Comparison of ENCODE assay signal across 2 cellular contexts in the genomic region with DNA sequence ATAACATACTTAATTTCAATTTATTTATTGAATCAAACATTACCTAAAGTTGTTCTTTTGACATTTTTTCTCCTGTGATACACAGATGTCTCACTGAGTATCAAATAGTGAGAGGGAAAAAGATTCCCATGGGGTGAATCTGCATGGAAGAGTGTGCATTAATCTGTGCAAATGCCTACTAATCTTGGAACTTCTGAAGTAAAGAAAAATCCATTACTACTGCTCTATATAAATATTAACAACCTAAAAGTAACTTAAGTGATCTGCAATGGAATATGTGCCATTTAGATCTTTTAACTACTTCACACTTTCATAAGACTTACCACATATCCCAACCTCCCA.
TF ChIP-seq lines count a peak whose summit lies in the region.

No MANE protein-coding gene starts in this region.

TF ChIP-seq in K562, 482 proteins besides CTCF, POLR2A, EP300 and RAD21 (continued from another document):
- TF ChIP-seq, protein P1, sequence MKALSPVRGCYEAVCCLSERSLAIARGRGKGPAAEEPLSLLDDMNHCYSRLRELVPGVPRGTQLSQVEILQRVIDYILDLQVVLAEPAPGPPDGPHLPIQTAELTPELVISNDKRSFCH (CRISPR knock-in tag; IDR thresholded peaks at IDR 0.05): no peak
- TF ChIP-seq, protein P1 (tag; IDR thresholded peaks at IDR 0.05): peak; percentile 72; the same call in 1 of the 2 replicates
- no peak for TF ChIP-seq MCM7 (IDR thresholded peaks at IDR 0.05)
- 0 out of 2 replicates have a peak, but pooled peaks have one; percentile 3 for TF ChIP-seq NFE2L1 (tag; IDR thresholded peaks at IDR 0.05; ENCODE audit: borderline replicate concordance, low read depth)
- no peak for TF ChIP-seq ZNF134 (CRISPR knock-in tag; conservative IDR thresholded peaks at IDR 0.05)
- TF ChIP-seq ETV1 (tag; conservative IDR thresholded peaks at IDR 0.05; ENCODE audit: low read depth): 0 out of 2 replicates have a peak, but pooled peaks have one; percentile 26
- TF ChIP-seq NR4A1 (CRISPR knock-in tag; IDR thresholded peaks at IDR 0.05): no peak
- 0 out of 2 replicates have a peak, but pooled peaks have one; percentile 4 for TF ChIP-seq NR4A1 (tag; IDR thresholded peaks at IDR 0.05)
- peak; percentile 64; the same call in 1 of the 2 replicates for TF ChIP-seq NFRKB (IDR thresholded peaks at IDR 0.05; ENCODE audit: low read depth)
- TF ChIP-seq, protein P2, sequence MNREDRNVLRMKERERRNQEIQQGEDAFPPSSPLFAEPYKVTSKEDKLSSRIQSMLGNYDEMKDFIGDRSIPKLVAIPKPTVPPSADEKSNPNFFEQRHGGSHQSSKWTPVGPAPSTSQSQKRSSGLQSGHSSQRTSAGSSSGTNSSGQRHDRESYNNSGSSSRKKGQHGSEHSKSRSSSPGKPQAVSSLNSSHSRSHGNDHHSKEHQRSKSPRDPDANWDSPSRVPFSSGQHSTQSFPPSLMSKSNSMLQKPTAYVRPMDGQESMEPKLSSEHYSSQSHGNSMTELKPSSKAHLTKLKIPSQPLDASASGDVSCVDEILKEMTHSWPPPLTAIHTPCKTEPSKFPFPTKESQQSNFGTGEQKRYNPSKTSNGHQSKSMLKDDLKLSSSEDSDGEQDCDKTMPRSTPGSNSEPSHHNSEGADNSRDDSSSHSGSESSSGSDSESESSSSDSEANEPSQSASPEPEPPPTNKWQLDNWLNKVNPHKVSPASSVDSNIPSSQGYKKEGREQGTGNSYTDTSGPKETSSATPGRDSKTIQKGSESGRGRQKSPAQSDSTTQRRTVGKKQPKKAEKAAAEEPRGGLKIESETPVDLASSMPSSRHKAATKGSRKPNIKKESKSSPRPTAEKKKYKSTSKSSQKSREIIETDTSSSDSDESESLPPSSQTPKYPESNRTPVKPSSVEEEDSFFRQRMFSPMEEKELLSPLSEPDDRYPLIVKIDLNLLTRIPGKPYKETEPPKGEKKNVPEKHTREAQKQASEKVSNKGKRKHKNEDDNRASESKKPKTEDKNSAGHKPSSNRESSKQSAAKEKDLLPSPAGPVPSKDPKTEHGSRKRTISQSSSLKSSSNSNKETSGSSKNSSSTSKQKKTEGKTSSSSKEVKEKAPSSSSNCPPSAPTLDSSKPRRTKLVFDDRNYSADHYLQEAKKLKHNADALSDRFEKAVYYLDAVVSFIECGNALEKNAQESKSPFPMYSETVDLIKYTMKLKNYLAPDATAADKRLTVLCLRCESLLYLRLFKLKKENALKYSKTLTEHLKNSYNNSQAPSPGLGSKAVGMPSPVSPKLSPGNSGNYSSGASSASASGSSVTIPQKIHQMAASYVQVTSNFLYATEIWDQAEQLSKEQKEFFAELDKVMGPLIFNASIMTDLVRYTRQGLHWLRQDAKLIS (CRISPR knock-in tag; IDR thresholded peaks at IDR 0.05): no peak
- TF ChIP-seq, protein P3, sequence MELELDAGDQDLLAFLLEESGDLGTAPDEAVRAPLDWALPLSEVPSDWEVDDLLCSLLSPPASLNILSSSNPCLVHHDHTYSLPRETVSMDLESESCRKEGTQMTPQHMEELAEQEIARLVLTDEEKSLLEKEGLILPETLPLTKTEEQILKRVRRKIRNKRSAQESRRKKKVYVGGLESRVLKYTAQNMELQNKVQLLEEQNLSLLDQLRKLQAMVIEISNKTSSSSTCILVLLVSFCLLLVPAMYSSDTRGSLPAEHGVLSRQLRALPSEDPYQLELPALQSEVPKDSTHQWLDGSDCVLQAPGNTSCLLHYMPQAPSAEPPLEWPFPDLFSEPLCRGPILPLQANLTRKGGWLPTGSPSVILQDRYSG (tag; conservative IDR thresholded peaks at IDR 0.05; ENCODE audit: low read depth): 0 out of 2 replicates have a peak, but pooled peaks have one; percentile 1
- TF ChIP-seq CEBPG (CRISPR knock-in tag; IDR thresholded peaks at IDR 0.05): no peak
- TF ChIP-seq CEBPG (tag; conservative IDR thresholded peaks at IDR 0.05 in 1 of 2, IDR thresholded peaks at IDR 0.05 in 1 of 2): peak in 1 of 2 experiments; percentile 62; a peak in 2 of 4 replicates
- TF ChIP-seq DMBX1 (CRISPR knock-in tag; IDR thresholded peaks at IDR 0.05; ENCODE audit: borderline replicate concordance): peak; percentile 67
- TF ChIP-seq, protein P4, sequence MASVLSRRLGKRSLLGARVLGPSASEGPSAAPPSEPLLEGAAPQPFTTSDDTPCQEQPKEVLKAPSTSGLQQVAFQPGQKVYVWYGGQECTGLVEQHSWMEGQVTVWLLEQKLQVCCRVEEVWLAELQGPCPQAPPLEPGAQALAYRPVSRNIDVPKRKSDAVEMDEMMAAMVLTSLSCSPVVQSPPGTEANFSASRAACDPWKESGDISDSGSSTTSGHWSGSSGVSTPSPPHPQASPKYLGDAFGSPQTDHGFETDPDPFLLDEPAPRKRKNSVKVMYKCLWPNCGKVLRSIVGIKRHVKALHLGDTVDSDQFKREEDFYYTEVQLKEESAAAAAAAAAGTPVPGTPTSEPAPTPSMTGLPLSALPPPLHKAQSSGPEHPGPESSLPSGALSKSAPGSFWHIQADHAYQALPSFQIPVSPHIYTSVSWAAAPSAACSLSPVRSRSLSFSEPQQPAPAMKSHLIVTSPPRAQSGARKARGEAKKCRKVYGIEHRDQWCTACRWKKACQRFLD (CRISPR knock-in tag; IDR thresholded peaks at IDR 0.05): peak; percentile 26; the same call in 1 of the 2 replicates

TF ChIP-seq in endothelial cell of umbilical vein, 7 proteins besides CTCF, POLR2A, EP300 and RAD21 (continued from another document):
- TF ChIP-seq FOS (IDR thresholded peaks at IDR 0.05; ENCODE audit: borderline replicate concordance, insufficient read depth, low read length): no peak
- TF ChIP-seq JUN (IDR thresholded peaks at IDR 0.05; ENCODE audit: borderline replicate concordance, insufficient read depth, insufficient read length, low read depth): no peak
- no peak for TF ChIP-seq EZH2 (IDR thresholded peaks at IDR 0.05; ENCODE audit: borderline replicate concordance, low read depth, low read length, severe bottlenecking)
- TF ChIP-seq, protein P5, sequence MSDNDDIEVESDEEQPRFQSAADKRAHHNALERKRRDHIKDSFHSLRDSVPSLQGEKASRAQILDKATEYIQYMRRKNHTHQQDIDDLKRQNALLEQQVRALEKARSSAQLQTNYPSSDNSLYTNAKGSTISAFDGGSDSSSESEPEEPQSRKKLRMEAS (IDR thresholded peaks at IDR 0.05; ENCODE audit: insufficient read depth, insufficient read length): no peak
- TF ChIP-seq GATA2 (IDR thresholded peaks at IDR 0.05; ENCODE audit: insufficient read depth, insufficient read length, low read depth, low read length): no peak
TF ChIP-seq in endothelial cell of umbilical vein: peak in this region for 0.
